7 cellular contexts compared by ENCODE assay signal in genomic region chr5:100779669-100780375, GRCh38.
DNase-seq lines count a peak whose midpoint lies in the region; ATAC-seq and TF ChIP-seq lines count a peak whose summit lies in the region.

No MANE protein-coding gene starts in this region.

- no peaks in the 10 kb centered on the region for H3K36me3 Mint-ChIP-seq in activated T-helper 17 cell treated with anti-CD3 and anti-CD28 coated beads, Interleukin-2, amount 50 U/mL, for 72 hours (ENCODE audit: low read depth)

- peak overlapping the region; percentile 89 for H3K27ac Mint-ChIP-seq in activated T-helper 17 cell treated with anti-CD3 and anti-CD28 coated beads, Interleukin-2, amount 50 U/mL, for 72 hours

- H3K27ac ChIP-seq in neutrophil: peak overlapping the region; percentile 98
- no peak overlapping the region for H3K27ac ChIP-seq in foreskin keratinocyte

- DNase-seq in foreskin keratinocyte: no peak
- no peak for DNase-seq in NCI-H526 (lab: John Stamatoyannopoulos, UW)
- DNase-seq in NCI-H1417 (lab: John Stamatoyannopoulos, UW): no peak

- no peaks in the 10 kb centered on the region for H3K9me3 ChIP-seq in neutrophil

- H3K4me3 ChIP-seq in neutrophil (ENCODE audit: low read depth in 1 of 2, low read length in 1 of 2): peak overlapping the region; percentile 45 to 53

- H3K4me1 ChIP-seq in neutrophil (ENCODE audit: control insufficient read depth in 1 of 2, insufficient read depth in 1 of 2, low read depth in 1 of 2, low read length in 1 of 2) (peaks cover 60 to 64% of the 10 kb centered on the region in 2 experiments), foreskin keratinocyte (peaks cover 10% of the 10 kb centered on the region)

- ATAC-seq in GM19397 (IDR thresholded peaks at IDR 0.05; ENCODE audit: unreplicated experiment) (peak; percentile 34), HG03064 (IDR thresholded peaks at IDR 0.05; ENCODE audit: low read depth, unreplicated experiment) (peak; percentile 43), foreskin keratinocyte (no peak)
- ATAC-seq in activated T-helper 17 cell treated with anti-CD3 and anti-CD28 coated beads, Interleukin-2, amount 50 U/mL, for 72 hours (replicated peaks): peak; percentile 26

- no peaks in the 10 kb centered on the region for H3K27me3 Mint-ChIP-seq in activated T-helper 17 cell treated with anti-CD3 and anti-CD28 coated beads, Interleukin-2, amount 50 U/mL, for 72 hours

- H3K9me3 Mint-ChIP-seq in activated T-helper 17 cell treated with anti-CD3 and anti-CD28 coated beads, Interleukin-2, amount 50 U/mL, for 72 hours: no peaks in the 10 kb centered on the region

- peak; percentile 8 for TF ChIP-seq CTCF in neutrophil (IDR thresholded peaks at IDR 0.05)
- TF ChIP-seq CTCF in foreskin keratinocyte (conservative IDR thresholded peaks at IDR 0.05): no peak

- H3K27me3 ChIP-seq in neutrophil: no peaks in the 10 kb centered on the region
- no peaks in the 10 kb centered on the region for H3K27me3 ChIP-seq in foreskin keratinocyte

- peak overlapping the region; percentile 78 for H3K4me3 Mint-ChIP-seq in activated T-helper 17 cell treated with anti-CD3 and anti-CD28 coated beads, Interleukin-2, amount 50 U/mL, for 72 hours

- H3K4me1 Mint-ChIP-seq in activated T-helper 17 cell treated with anti-CD3 and anti-CD28 coated beads, Interleukin-2, amount 50 U/mL, for 72 hours: peaks cover 31% of the 10 kb centered on the region

- no peaks in the 10 kb centered on the region for H3K36me3 ChIP-seq in neutrophil
